ENCODE assay signal across 18 cellular contexts in genomic region chr1:56097713-56098112, GRCh38.
DNase-seq lines count a peak whose midpoint lies in the region; TF ChIP-seq lines count a peak whose summit lies in the region.
"Had no signal": no experiment of that assay in that cellular context is flagged by ENCODE, and none has a peak within 500 bp of the region (broad histone marks: within the 10 kb centered on the region; RNA-seq: fewer than 3 reads in every experiment).

No MANE protein-coding gene starts in this region.

- no peaks in the 10 kb centered on the region for H3K27me3 Mint-ChIP-seq in endothelial cell (ENCODE audit: unreplicated experiment)
- H3K27me3 Mint-ChIP-seq: CD4-positive, alpha-beta T cell had no signal

- H3K27ac ChIP-seq in GM23248: peak overlapping the region; percentile 79; the same call in 1 of the 2 replicates
- H3K27ac ChIP-seq in testis: no peak overlapping the region
- H3K27ac ChIP-seq: HL-60 had no signal

- no peak overlapping the region for H3K9ac ChIP-seq in GM23248

- peaks cover 4% of the 10 kb centered on the region; the same call in 1 of the 2 replicates for H3K9me2 ChIP-seq in GM23248 (ENCODE audit: insufficient read depth)

- H3K4me2 ChIP-seq in GM23248 (ENCODE audit: unreplicated experiment): no peak overlapping the region

- in situ Hi-C loops in GM23248 (cut with MboI): loop anchor here (25.0 kb wide), 1 partner anchor 385 kb away; no protein-coding TSS in a partner anchor

- DNase-seq in AG10803 (ENCODE audit: low read depth): peak; percentile 49
- DNase-seq in GM23248: peak; percentile 35
- peak; percentile 27 to 76 for DNase-seq in NCI-H446 (lab: John Stamatoyannopoulos, UW)
- DNase-seq in fibroblast of mammary gland (ENCODE audit: low read depth): peak; percentile 51
- DNase-seq in HK-2 (ENCODE audit: unreplicated experiment): no peak
- DNase-seq in endothelial cell (ENCODE audit: low spot score): no peak
- no peak for DNase-seq in NCI-H774 (lab: John Stamatoyannopoulos, UW)
- no peak for DNase-seq in testis
- DNase-seq: 8988T; ACHN; C1 segment of cervical spinal cord; Calu3; CD4-positive, alpha-beta T cell; DMS 273 treated with DMSO at 0.1 percent for 48 hours; HFFc6 had no signal

- no peak overlapping the region for H2AFZ ChIP-seq in GM23248

- no peaks in the 10 kb centered on the region for H3K36me3 ChIP-seq in GM23248 (ENCODE audit: low read depth)
- H3K36me3 ChIP-seq in testis (ENCODE audit: low read depth, missing control alignments): no peaks in the 10 kb centered on the region
- H3K36me3 ChIP-seq: HAP-1 had no signal

- 74 to 77% methylated on average over 2 of the region's 2 CpGs for WGBS in GM23248 (ENCODE audit: low coverage in 1 of 2, low lambda C conversion rate in 2 of 2, missing lambda C conversion rate in 2 of 2), 2 experiments
- WGBS in testis, 2 donors: 89 to 96% methylated on average over 2 of the region's 2 CpGs

- H3K4me3 Mint-ChIP-seq in endothelial cell (ENCODE audit: unreplicated experiment): no peak overlapping the region
- H3K4me3 Mint-ChIP-seq: B cell; CD4-positive, alpha-beta T cell; HFFc6 had no signal

- no peak overlapping the region for H3K27ac Mint-ChIP-seq in endothelial cell (ENCODE audit: unreplicated experiment)
- H3K27ac Mint-ChIP-seq: B cell; CD4-positive, alpha-beta T cell; HFFc6 had no signal

- H3K4me1 ChIP-seq in GM23248 (ENCODE audit: insufficient read depth) (peaks cover 75% of the 10 kb centered on the region), testis (no peaks in the 10 kb centered on the region)
- H3K4me1 ChIP-seq: HAP-1 had no signal

- no peak for TF ChIP-seq CTCF in AG10803 (conservative IDR thresholded peaks at IDR 0.05; ENCODE audit: low read length)
- TF ChIP-seq CTCF in fibroblast of mammary gland (conservative IDR thresholded peaks at IDR 0.05; ENCODE audit: control insufficient read depth, insufficient read depth, low read depth, low read length): no peak
- no peak for TF ChIP-seq CTCF in endothelial cell (IDR thresholded peaks at IDR 0.05; ENCODE audit: unreplicated experiment)
- no peak for TF ChIP-seq CTCF in testis (IDR thresholded peaks at IDR 0.05)

- H3K9me3 Mint-ChIP-seq in endothelial cell (ENCODE audit: unreplicated experiment): no peaks in the 10 kb centered on the region
- H3K9me3 Mint-ChIP-seq: HFFc6 had no signal

- no peaks in the 10 kb centered on the region for H3K9me3 ChIP-seq in GM23248 (ENCODE audit: low read depth)
- H3K9me3 ChIP-seq in testis: no peaks in the 10 kb centered on the region
- H3K9me3 ChIP-seq: HAP-1 had no signal

- no peaks in the 10 kb centered on the region for H3K27me3 ChIP-seq in GM23248 (replicated peaks; ENCODE audit: insufficient read depth)
- H3K27me3 ChIP-seq in testis: no peaks in the 10 kb centered on the region

- H4K20me1 ChIP-seq in GM23248 (ENCODE audit: insufficient read depth): no peaks in the 10 kb centered on the region

- TF ChIP-seq POLR2A in testis (IDR thresholded peaks at IDR 0.05): no peak

- H3K36me3 Mint-ChIP-seq in endothelial cell (ENCODE audit: low read depth, unreplicated experiment): no peaks in the 10 kb centered on the region

- H3K4me1 Mint-ChIP-seq in endothelial cell (ENCODE audit: unreplicated experiment): no peaks in the 10 kb centered on the region
- H3K4me1 Mint-ChIP-seq: B cell had no signal

- H3F3A ChIP-seq in GM23248 (ENCODE audit: insufficient read depth): peaks cover 76% of the 10 kb centered on the region

- H3K4me3 ChIP-seq in AG10803 (ENCODE audit: low read length) (no peak overlapping the region), GM23248 (no peak overlapping the region), fibroblast of mammary gland (ENCODE audit: control insufficient read depth, low read depth, low read length) (no peak overlapping the region), testis (no peak overlapping the region)
- H3K4me3 ChIP-seq: HAP-1 had no signal

- intact Hi-C loops in testis (cut with DNase I; ENCODE audit: low total_unique reads): no loop called here

- no peaks in the 10 kb centered on the region for H3K79me2 ChIP-seq in GM23248 (ENCODE audit: insufficient read depth)

Comparison
In these comparisons a context has a peak if more than half of its experiments do, and no peak if none do; other contexts are left out.
1. DNase-seq: peak in AG10803 (single experiment), GM23248 (single experiment), NCI-H446 (2 of 2) and fibroblast of mammary gland (single experiment); none in HK-2 (single experiment), endothelial cell (single experiment), NCI-H774 (single experiment) and testis (single experiment).